21 cellular contexts compared by ENCODE assay signal in the genomic region with DNA sequence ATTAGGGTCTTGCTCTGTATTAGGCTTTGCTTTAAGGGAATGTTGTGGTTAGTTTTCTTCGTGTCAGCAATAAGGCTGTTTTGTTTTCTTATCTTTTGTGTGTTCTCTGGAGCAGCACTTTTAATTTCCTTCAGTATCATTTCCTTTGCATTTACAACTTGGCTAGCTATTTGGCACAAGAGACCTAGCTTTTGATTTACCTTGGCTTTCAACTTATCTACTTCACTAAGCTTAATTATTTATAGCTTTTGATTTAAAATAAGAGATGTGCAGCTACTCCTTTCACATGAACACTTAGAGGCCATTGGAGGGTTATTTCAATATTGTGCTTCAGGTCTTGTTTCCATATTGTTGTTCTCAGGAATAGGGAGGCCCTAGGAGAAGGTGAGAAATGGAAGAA.
"Had no signal": no experiment of that assay in that cellular context is flagged by ENCODE, and none has a peak within 500 bp of the region (broad histone marks: within the 10 kb centered on the region; RNA-seq: fewer than 3 reads in every experiment).

No MANE protein-coding gene starts in this region.

- H3K4me1 Mint-ChIP-seq: activated naive CD4-positive, alpha-beta T cell treated with anti-CD3 and anti-CD28 coated beads, Interleukin-2, amount 50 U/mL, for 24 hours; central memory CD8-positive, alpha-beta T cell; stimulated activated memory B cell treated with anti-CD40 and anti-IgM and Interleukin-4, amounts not matched to agents 10 μg/mL and 1 μg/mL and 100 μg/mL, for 72 hours had no signal

- H3K27me3 Mint-ChIP-seq: activated naive CD4-positive, alpha-beta T cell treated with anti-CD3 and anti-CD28 coated beads, Interleukin-2, amount 50 U/mL, for 24 hours; central memory CD8-positive, alpha-beta T cell; stimulated activated memory B cell treated with anti-CD40 and anti-IgM and Interleukin-4, amounts not matched to agents 10 μg/mL and 1 μg/mL and 100 μg/mL, for 72 hours had no signal

- H3K27me3 ChIP-seq: brain microvascular endothelial cell, esophagus muscularis mucosa, right atrium auricular region, testis, upper lobe of left lung had no signal

- ATAC-seq: left colon; stimulated activated memory B cell treated with anti-CD40 and anti-IgM and Interleukin-4, amounts not matched to agents 10 μg/mL and 1 μg/mL and 100 μg/mL, for 72 hours had no signal

- H3K36me3 Mint-ChIP-seq: activated naive CD4-positive, alpha-beta T cell treated with anti-CD3 and anti-CD28 coated beads, Interleukin-2, amount 50 U/mL, for 24 hours; stimulated activated memory B cell treated with anti-CD40 and anti-IgM and Interleukin-4, amounts not matched to agents 10 μg/mL and 1 μg/mL and 100 μg/mL, for 72 hours had no signal

- H3K4me3 Mint-ChIP-seq: activated naive CD4-positive, alpha-beta T cell treated with anti-CD3 and anti-CD28 coated beads, Interleukin-2, amount 50 U/mL, for 24 hours; central memory CD8-positive, alpha-beta T cell; stimulated activated memory B cell treated with anti-CD40 and anti-IgM and Interleukin-4, amounts not matched to agents 10 μg/mL and 1 μg/mL and 100 μg/mL, for 72 hours had no signal

- H3K27ac Mint-ChIP-seq: activated naive CD4-positive, alpha-beta T cell treated with anti-CD3 and anti-CD28 coated beads, Interleukin-2, amount 50 U/mL, for 24 hours; stimulated activated memory B cell treated with anti-CD40 and anti-IgM and Interleukin-4, amounts not matched to agents 10 μg/mL and 1 μg/mL and 100 μg/mL, for 72 hours had no signal

- DNase-seq: activated CD4-positive, alpha-beta T cell treated with anti-CD3 and anti-CD28 coated beads, Interleukin-2, amount 50 U/mL, for 4 hours; activated gamma-delta T cell; brain microvascular endothelial cell; cortex of kidney; effector CD4-positive, alpha-beta T cell; foreskin fibroblast; hippocampal formation; left colon; occipital lobe; small intestine; stimulated activated CD4-positive, alpha-beta T cell treated with anti-CD3 and anti-CD28 coated beads, Interleukin-4, amount 100 ng/mL, for 1 hour; T-helper 2 cell; testis; upper lobe of left lung had no signal

- H3K27ac ChIP-seq: brain microvascular endothelial cell, testis had no signal

- H3K4me1 ChIP-seq: testis had no signal

- H3K4me3 ChIP-seq: esophagus muscularis mucosa, lung, right atrium auricular region, testis, upper lobe of left lung had no signal

- FAIRE-seq: islet of Langerhans, small intestine had no signal

- H3K9me3 Mint-ChIP-seq: activated naive CD4-positive, alpha-beta T cell treated with anti-CD3 and anti-CD28 coated beads, Interleukin-2, amount 50 U/mL, for 24 hours; stimulated activated memory B cell treated with anti-CD40 and anti-IgM and Interleukin-4, amounts not matched to agents 10 μg/mL and 1 μg/mL and 100 μg/mL, for 72 hours had no signal

- H3K9me3 ChIP-seq: esophagus muscularis mucosa, right atrium auricular region, testis, upper lobe of left lung had no signal

- H3K36me3 ChIP-seq: brain microvascular endothelial cell, esophagus muscularis mucosa, right atrium auricular region, upper lobe of left lung had no signal
